Comparison of ENCODE assay signal across 9 cellular contexts in genomic region chr17:4599505-4600281, GRCh38. TPM values are rescaled to one million over a fixed set of nuclear protein-coding genes. Genes with fewer than 3 reads are reported as not detected.
DNase-seq lines count a peak whose midpoint lies in the region; ATAC-seq and TF ChIP-seq lines count a peak whose summit lies in the region.
"Had no signal": no experiment of that assay in that cellular context is flagged by ENCODE, and none has a peak within 500 bp of the region (broad histone marks: within the 10 kb centered on the region; RNA-seq: fewer than 3 reads in every experiment).

No MANE protein-coding gene starts in this region.

- H3K27me3 ChIP-seq in AG04450 (ENCODE audit: control insufficient read depth, insufficient read depth, low read length) (peaks cover 45% of the 10 kb centered on the region), mesenchymal stem cell (ENCODE audit: control insufficient read depth in 1 of 2, insufficient read depth in 1 of 2, low read length in 2 of 2) (peaks cover 25 to 26% of the 10 kb centered on the region in 2 experiments), tibial nerve (peaks cover 0 to 24% of the 10 kb centered on the region in 2 donors)
- H3K27me3 ChIP-seq: MG63 had no signal

- H3K4ac ChIP-seq in mesenchymal stem cell (ENCODE audit: low read depth in 1 of 2, low read length in 2 of 2) = no peak overlapping the region

- no peak overlapping the region for H2BK120ac ChIP-seq in mesenchymal stem cell (ENCODE audit: low read depth, low read length)

- H3K9ac ChIP-seq in mesenchymal stem cell (ENCODE audit: low read length) = peak overlapping the region; percentile 20

- no peak overlapping the region for H2BK5ac ChIP-seq in mesenchymal stem cell (ENCODE audit: low read depth, low read length, poor library complexity, severe bottlenecking)

- no peaks in the 10 kb centered on the region for H3K79me1 ChIP-seq in mesenchymal stem cell (replicated peaks; ENCODE audit: low read length, poor library complexity, severe bottlenecking)

- peaks cover 0 to 26% of the 10 kb centered on the region in 2 experiments for H3K36me3 ChIP-seq in mesenchymal stem cell (ENCODE audit: control insufficient read depth in 1 of 2, insufficient read depth in 2 of 2, low read depth in 1 of 2, low read length in 2 of 2)
- no peaks in the 10 kb centered on the region for H3K36me3 ChIP-seq in tibial nerve
- H3K36me3 ChIP-seq: MG63 had no signal

- no peak overlapping the region for H3K18ac ChIP-seq in mesenchymal stem cell (ENCODE audit: low read depth in 1 of 2, low read length in 2 of 2)

- no peak overlapping the region for H3K23ac ChIP-seq in mesenchymal stem cell (ENCODE audit: low read length in 2 of 2)

- CTCF ChIA-PET in AG04450 (lab: Charles Lee) = interaction anchor here (1.1 to 3.6 kb wide), 2 partner anchors 25 to 34 kb away, joined by 3 to 21 read pairs; no protein-coding TSS in a partner anchor

- TF ChIP-seq POLR2A in tibial nerve (IDR thresholded peaks at IDR 0.05) = no peak

- no peak overlapping the region for H2AFZ ChIP-seq in mesenchymal stem cell (ENCODE audit: low read depth, low read length)

- TF ChIP-seq CTCF in AG04450 (IDR thresholded peaks at IDR 0.05; ENCODE audit: low read depth, low read length) (no peak), tibial nerve (IDR thresholded peaks at IDR 0.05) (no peak)

- no peak overlapping the region for H2BK15ac ChIP-seq in mesenchymal stem cell (ENCODE audit: low read depth, poor library complexity, severe bottlenecking)

- POLR2A ChIA-PET in AG04450 (lab: Yijun Ruan, JAX) = interaction anchor here (1.2 to 1.7 kb wide), 3 partner anchors 16 to 83 kb away, joined by 4 to 20 read pairs (median 6); no protein-coding TSS in a partner anchor

- DNase-seq in AG04450 (ENCODE audit: low read depth, low spot score) (no peak), NCI-H510A treated with DMSO at 0.1 percent for 48 hours (lab: John Stamatoyannopoulos, UW) (peak; percentile 65), mesenchymal stem cell (peak; percentile 37), HT-29 (ENCODE audit: low spot score) (no peak), tibial nerve (ENCODE audit: low spot score in 2 of 2) (no peak), NCI-H1105 treated with DMSO at 0.1 percent for 48 hours (lab: John Stamatoyannopoulos, UW) (no peak)
- DNase-seq: MG63 had no signal

- H3K4me3 ChIP-seq in AG04450 (ENCODE audit: low read depth, low read length) (no peak overlapping the region), mesenchymal stem cell (ENCODE audit: insufficient read depth in 1 of 2, low read depth in 1 of 2, low read length in 2 of 2) (peak overlapping the region in 1 of 2 experiments; percentile 50), tibial nerve (no peak overlapping the region)
- H3K4me3 ChIP-seq: MG63 had no signal

- H3K4me1 ChIP-seq in mesenchymal stem cell (ENCODE audit: control insufficient read depth, insufficient read depth, low read depth, low read length) = peaks cover 31% of the 10 kb centered on the region
- peaks cover 0 to 25% (median 3%) of the 10 kb centered on the region in 4 donors for H3K4me1 ChIP-seq in tibial nerve

- H3K9me3 ChIP-seq in AG04450 (ENCODE audit: control insufficient read depth, insufficient read depth, low read length) (no peaks in the 10 kb centered on the region; the same call in 1 of the 2 replicates), mesenchymal stem cell (ENCODE audit: control insufficient read depth, low read length) (no peaks in the 10 kb centered on the region), tibial nerve (no peaks in the 10 kb centered on the region)
- H3K9me3 ChIP-seq: MG63 had no signal

- H3K27ac ChIP-seq in AG04450 (ENCODE audit: low read depth, low read length) (peak overlapping the region; percentile 39), mesenchymal stem cell (ENCODE audit: low read length, poor library complexity, severe bottlenecking) (peak overlapping the region; percentile 17), tibial nerve (peak overlapping the region in 2 of 4 donors; percentile 19 to 31)

- no peak overlapping the region for H4K8ac ChIP-seq in mesenchymal stem cell (ENCODE audit: low read length)

- TF ChIP-seq EP300 in tibial nerve (IDR thresholded peaks at IDR 0.05) = no peak

- 27% methylated on average over 21 of the region's 25 CpGs for WGBS in mesenchymal stem cell
- 27 to 52% methylated on average over 18 of the region's 25 CpGs for WGBS in tibial nerve, 2 donors

- H2AK5ac ChIP-seq in mesenchymal stem cell (ENCODE audit: low read length, severe bottlenecking) = no peak overlapping the region

- ATAC-seq in esophagus mucosa = peak; percentile 29
- no peak for ATAC-seq in GM21717 (IDR thresholded peaks at IDR 0.05; ENCODE audit: unreplicated experiment)

- H4K91ac ChIP-seq in mesenchymal stem cell (ENCODE audit: low read length) = peak overlapping the region; percentile 57

- H2BK12ac ChIP-seq in mesenchymal stem cell (ENCODE audit: low read length in 2 of 2) = no peak overlapping the region

- H3K14ac ChIP-seq in mesenchymal stem cell (ENCODE audit: low read length in 2 of 2) = peak overlapping the region in 1 of 2 experiments; percentile 68

- H3K4me2 ChIP-seq in mesenchymal stem cell (ENCODE audit: low read length, poor library complexity, severe bottlenecking) = peak overlapping the region; percentile 38

RNA-seq across cellular contexts. Expression of gene SMTNL2, which starts 15.4 kb away (rescaled TPM):
- polyA plus RNA-seq in AG04450 (2011; rRNA removed) = 0.04 TPM in 1 of 2 replicates, not detected in the other
- polyA minus RNA-seq in AG04450 (2011; rRNA and poly(A)+ RNA removed) = not detected in 2 replicates
- total RNA-seq in esophagus mucosa (0.56 TPM), tibial nerve (1 to 10 TPM; 1.5 to 8.2 (median 4.4) TPM)
- polyA plus RNA-seq in mesenchymal stem cell (2013, experiment 1 of 2) = 0.12 TPM
- 0.18 TPM for polyA plus RNA-seq in mesenchymal stem cell (2013, experiment 2 of 2)
- not detected in 2 replicates for total RNA-seq in HT-29 (2014; rRNA removed; shearing (Covaris generic))

RNA-seq across cellular contexts. Expression of gene GGT6, which starts 39.3 kb away (rescaled TPM):
- polyA plus RNA-seq in AG04450 (2011; rRNA removed) = not detected in 2 replicates
- not detected in 2 replicates for polyA minus RNA-seq in AG04450 (2011; rRNA and poly(A)+ RNA removed)
- total RNA-seq in esophagus mucosa = 41.6 TPM
- not detected for polyA plus RNA-seq in mesenchymal stem cell (2013, experiment 1 of 2)
- polyA plus RNA-seq in mesenchymal stem cell (2013, experiment 2 of 2) = not detected
- total RNA-seq in HT-29 (2014; rRNA removed; shearing (Covaris generic)) = 4.8 and 7.0 TPM in 2 replicates
- not detected for total RNA-seq in tibial nerve

RNA-seq across cellular contexts. Expression of gene ALOX15, which starts 41.8 kb away (rescaled TPM):
- not detected in 2 replicates for polyA plus RNA-seq in AG04450 (2011; rRNA removed)
- not detected in 2 replicates for polyA minus RNA-seq in AG04450 (2011; rRNA and poly(A)+ RNA removed)
- 0.32 TPM for total RNA-seq in esophagus mucosa
- 0.01 TPM for polyA plus RNA-seq in mesenchymal stem cell (2013, experiment 1 of 2)
- not detected for polyA plus RNA-seq in mesenchymal stem cell (2013, experiment 2 of 2)
- 0.13 TPM in 1 of 2 replicates, not detected in the other for total RNA-seq in HT-29 (2014; rRNA removed; shearing (Covaris generic))
- total RNA-seq in tibial nerve = not detected

RNA-seq across cellular contexts. Expression of gene MYBBP1A, which starts 44.5 kb away (rescaled TPM):
- 12.5 and 14.7 TPM in 2 replicates for polyA plus RNA-seq in AG04450 (2011; rRNA removed)
- 23.2 and 30.1 TPM in 2 replicates for polyA minus RNA-seq in AG04450 (2011; rRNA and poly(A)+ RNA removed)
- total RNA-seq in esophagus mucosa = 42.9 TPM
- polyA plus RNA-seq in mesenchymal stem cell (2013, experiment 1 of 2) = 20.8 TPM
- polyA plus RNA-seq in mesenchymal stem cell (2013, experiment 2 of 2) = 19.7 TPM
- total RNA-seq in HT-29 (2014; rRNA removed; shearing (Covaris generic)) = 136 and 177 TPM in 2 replicates
- total RNA-seq in tibial nerve = 100 to 1,000 TPM in 1 of 4 donors, 10 to 100 TPM in 3; 53.8 to 119 (median 54.4) TPM

Comparison
In these comparisons a context has a peak if more than half of its experiments do, and no peak if none do; other contexts are left out.
1. DNase-seq: peak in NCI-H510A treated with DMSO at 0.1 percent for 48 hours (single experiment) and mesenchymal stem cell (single experiment); none in AG04450 (single experiment), HT-29 (single experiment), tibial nerve (0 of 2) and NCI-H1105 treated with DMSO at 0.1 percent for 48 hours (single experiment).